In the genomic region with DNA sequence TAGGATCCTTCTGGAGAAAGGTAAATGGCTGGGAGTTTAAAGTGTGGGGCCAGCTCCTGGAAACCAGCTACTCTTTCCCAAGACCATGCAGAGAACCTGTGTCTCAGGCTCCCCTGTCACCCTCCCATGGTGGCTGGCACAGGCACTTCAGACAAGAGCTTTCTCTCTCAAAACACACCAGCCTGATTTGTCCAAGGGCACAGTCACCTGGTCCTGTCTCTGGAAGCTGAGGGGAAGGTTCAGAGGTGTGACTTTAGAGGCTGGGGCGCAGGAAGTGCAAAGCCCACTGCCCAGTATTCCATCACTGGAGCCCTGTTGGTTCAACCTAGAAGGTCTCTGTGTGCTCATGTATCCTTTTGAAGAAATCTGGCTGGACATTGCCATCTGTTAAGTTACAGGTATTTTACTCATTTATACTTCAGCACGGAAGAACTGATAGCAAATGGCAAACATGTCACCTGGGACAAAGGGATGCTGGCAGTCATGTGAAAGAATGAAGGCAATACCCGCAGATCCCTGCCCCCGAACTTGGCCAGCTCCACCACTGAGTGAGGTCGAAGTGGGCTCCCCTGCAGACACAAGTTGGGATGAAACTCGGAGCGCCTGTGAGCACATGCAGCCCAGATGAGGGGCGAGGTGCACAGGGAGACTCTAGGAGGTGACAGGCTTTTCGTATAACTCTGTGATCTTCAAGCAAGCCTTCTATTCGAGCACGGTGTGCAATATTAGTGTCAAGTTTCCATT, we compare ENCODE assay signal across 1 cellular context.
TF ChIP-seq lines count a peak whose summit lies in the region.

No MANE protein-coding gene starts in this region.

TF ChIP-seq in HepG2, 621 proteins besides CTCF, POLR2A, EP300 and RAD21 (continued from another document):
- TF ChIP-seq, protein P1, sequence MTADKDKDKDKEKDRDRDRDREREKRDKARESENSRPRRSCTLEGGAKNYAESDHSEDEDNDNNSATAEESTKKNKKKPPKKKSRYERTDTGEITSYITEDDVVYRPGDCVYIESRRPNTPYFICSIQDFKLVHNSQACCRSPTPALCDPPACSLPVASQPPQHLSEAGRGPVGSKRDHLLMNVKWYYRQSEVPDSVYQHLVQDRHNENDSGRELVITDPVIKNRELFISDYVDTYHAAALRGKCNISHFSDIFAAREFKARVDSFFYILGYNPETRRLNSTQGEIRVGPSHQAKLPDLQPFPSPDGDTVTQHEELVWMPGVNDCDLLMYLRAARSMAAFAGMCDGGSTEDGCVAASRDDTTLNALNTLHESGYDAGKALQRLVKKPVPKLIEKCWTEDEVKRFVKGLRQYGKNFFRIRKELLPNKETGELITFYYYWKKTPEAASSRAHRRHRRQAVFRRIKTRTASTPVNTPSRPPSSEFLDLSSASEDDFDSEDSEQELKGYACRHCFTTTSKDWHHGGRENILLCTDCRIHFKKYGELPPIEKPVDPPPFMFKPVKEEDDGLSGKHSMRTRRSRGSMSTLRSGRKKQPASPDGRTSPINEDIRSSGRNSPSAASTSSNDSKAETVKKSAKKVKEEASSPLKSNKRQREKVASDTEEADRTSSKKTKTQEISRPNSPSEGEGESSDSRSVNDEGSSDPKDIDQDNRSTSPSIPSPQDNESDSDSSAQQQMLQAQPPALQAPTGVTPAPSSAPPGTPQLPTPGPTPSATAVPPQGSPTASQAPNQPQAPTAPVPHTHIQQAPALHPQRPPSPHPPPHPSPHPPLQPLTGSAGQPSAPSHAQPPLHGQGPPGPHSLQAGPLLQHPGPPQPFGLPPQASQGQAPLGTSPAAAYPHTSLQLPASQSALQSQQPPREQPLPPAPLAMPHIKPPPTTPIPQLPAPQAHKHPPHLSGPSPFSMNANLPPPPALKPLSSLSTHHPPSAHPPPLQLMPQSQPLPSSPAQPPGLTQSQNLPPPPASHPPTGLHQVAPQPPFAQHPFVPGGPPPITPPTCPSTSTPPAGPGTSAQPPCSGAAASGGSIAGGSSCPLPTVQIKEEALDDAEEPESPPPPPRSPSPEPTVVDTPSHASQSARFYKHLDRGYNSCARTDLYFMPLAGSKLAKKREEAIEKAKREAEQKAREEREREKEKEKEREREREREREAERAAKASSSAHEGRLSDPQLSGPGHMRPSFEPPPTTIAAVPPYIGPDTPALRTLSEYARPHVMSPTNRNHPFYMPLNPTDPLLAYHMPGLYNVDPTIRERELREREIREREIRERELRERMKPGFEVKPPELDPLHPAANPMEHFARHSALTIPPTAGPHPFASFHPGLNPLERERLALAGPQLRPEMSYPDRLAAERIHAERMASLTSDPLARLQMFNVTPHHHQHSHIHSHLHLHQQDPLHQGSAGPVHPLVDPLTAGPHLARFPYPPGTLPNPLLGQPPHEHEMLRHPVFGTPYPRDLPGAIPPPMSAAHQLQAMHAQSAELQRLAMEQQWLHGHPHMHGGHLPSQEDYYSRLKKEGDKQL (CRISPR knock-in tag; IDR thresholded peaks at IDR 0.05; ENCODE audit: low read depth) = no peak
- TF ChIP-seq ZNF260 (CRISPR knock-in tag; IDR thresholded peaks at IDR 0.05; ENCODE audit: borderline replicate concordance, low read depth) = no peak
- TF ChIP-seq, protein P2, sequence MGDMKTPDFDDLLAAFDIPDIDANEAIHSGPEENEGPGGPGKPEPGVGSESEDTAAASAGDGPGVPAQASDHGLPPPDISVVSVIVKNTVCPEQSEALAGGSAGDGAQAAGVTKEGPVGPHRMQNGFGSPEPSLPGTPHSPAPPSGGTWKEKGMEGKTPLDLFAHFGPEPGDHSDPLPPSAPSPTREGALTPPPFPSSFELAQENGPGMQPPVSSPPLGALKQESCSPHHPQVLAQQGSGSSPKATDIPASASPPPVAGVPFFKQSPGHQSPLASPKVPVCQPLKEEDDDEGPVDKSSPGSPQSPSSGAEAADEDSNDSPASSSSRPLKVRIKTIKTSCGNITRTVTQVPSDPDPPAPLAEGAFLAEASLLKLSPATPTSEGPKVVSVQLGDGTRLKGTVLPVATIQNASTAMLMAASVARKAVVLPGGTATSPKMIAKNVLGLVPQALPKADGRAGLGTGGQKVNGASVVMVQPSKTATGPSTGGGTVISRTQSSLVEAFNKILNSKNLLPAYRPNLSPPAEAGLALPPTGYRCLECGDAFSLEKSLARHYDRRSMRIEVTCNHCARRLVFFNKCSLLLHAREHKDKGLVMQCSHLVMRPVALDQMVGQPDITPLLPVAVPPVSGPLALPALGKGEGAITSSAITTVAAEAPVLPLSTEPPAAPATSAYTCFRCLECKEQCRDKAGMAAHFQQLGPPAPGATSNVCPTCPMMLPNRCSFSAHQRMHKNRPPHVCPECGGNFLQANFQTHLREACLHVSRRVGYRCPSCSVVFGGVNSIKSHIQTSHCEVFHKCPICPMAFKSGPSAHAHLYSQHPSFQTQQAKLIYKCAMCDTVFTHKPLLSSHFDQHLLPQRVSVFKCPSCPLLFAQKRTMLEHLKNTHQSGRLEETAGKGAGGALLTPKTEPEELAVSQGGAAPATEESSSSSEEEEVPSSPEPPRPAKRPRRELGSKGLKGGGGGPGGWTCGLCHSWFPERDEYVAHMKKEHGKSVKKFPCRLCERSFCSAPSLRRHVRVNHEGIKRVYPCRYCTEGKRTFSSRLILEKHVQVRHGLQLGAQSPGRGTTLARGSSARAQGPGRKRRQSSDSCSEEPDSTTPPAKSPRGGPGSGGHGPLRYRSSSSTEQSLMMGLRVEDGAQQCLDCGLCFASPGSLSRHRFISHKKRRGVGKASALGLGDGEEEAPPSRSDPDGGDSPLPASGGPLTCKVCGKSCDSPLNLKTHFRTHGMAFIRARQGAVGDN (CRISPR knock-in tag; IDR thresholded peaks at IDR 0.05) = peak; percentile 22; the same call in 1 of the 2 replicates
- TF ChIP-seq, protein P3, sequence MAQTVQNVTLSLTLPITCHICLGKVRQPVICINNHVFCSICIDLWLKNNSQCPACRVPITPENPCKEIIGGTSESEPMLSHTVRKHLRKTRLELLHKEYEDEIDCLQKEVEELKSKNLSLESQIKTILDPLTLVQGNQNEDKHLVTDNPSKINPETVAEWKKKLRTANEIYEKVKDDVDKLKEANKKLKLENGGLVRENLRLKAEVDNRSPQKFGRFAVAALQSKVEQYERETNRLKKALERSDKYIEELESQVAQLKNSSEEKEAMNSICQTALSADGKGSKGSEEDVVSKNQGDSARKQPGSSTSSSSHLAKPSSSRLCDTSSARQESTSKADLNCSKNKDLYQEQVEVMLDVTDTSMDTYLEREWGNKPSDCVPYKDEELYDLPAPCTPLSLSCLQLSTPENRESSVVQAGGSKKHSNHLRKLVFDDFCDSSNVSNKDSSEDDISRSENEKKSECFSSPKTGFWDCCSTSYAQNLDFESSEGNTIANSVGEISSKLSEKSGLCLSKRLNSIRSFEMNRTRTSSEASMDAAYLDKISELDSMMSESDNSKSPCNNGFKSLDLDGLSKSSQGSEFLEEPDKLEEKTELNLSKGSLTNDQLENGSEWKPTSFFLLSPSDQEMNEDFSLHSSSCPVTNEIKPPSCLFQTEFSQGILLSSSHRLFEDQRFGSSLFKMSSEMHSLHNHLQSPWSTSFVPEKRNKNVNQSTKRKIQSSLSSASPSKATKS (CRISPR knock-in tag; IDR thresholded peaks at IDR 0.05) = no peak
TF ChIP-seq in HepG2: peak in this region for 2.
